Comparison of ENCODE assay signal across 20 cellular contexts in the genomic region with DNA sequence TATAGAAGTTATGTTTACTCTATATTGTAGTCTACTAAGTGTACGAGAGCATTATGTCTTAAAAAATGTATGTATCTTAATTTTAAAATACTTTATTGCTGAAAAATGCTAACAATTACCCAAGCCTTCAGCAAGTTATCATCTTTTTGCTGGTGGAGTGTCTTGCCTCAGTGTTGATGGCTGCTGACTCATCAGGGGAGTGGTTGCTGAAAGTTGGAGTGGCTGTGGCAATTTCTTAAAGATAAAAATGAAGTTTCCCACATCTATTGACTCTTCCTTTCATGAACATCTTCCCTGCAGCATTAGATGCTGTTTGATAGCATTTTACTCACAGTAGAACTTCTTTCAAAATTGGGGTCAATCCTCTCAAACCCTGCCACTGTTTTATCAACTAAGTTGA.
DNase-seq lines count a peak whose midpoint lies in the region; TF ChIP-seq lines count a peak whose summit lies in the region.
"Had no signal": no experiment of that assay in that cellular context is flagged by ENCODE, and none has a peak within 500 bp of the region (broad histone marks: within the 10 kb centered on the region; RNA-seq: fewer than 3 reads in every experiment).

No MANE protein-coding gene starts in this region.

- no peaks in the 10 kb centered on the region for H3K9me3 ChIP-seq in hepatocyte (ENCODE audit: low read depth)
- H3K9me3 ChIP-seq: left ventricle myocardium inferior, SJSA1, uterus had no signal

- no peak overlapping the region for H3K4me2 ChIP-seq in hepatocyte

- no peak for TF ChIP-seq CTCF in AG10803 (conservative IDR thresholded peaks at IDR 0.05; ENCODE audit: low read length)
- no peak for TF ChIP-seq CTCF in HFFc6 (IDR thresholded peaks at IDR 0.05)
- no peak for TF ChIP-seq CTCF in fibroblast of the aortic adventitia (IDR thresholded peaks at IDR 0.05; ENCODE audit: insufficient read depth, low read length)
- TF ChIP-seq CTCF in hepatocyte (IDR thresholded peaks at IDR 0.05; ENCODE audit: poor library complexity), result no peak
- no peak for TF ChIP-seq CTCF in coronary artery (IDR thresholded peaks at IDR 0.05)

- H3K79me2 ChIP-seq in hepatocyte, result no peaks in the 10 kb centered on the region

- no peak overlapping the region for H2AFZ ChIP-seq in hepatocyte

- no peaks in the 10 kb centered on the region for H3K27me3 Mint-ChIP-seq in HFFc6 (ENCODE audit: insufficient read depth)
- peaks cover 2% of the 10 kb centered on the region for H3K27me3 Mint-ChIP-seq in activated CD4-positive, alpha-beta memory T cell treated with anti-CD3 and anti-CD28 coated beads, Interleukin-2, amount 10 ng/mL, durations not matched to agents 7 days and 5 days
- H3K27me3 Mint-ChIP-seq: activated naive CD8-positive, alpha-beta T cell treated with anti-CD3 and anti-CD28 coated beads, Interleukin-2, amount 50 U/mL, for 24 hours; CD8-positive, alpha-beta memory T cell; central memory CD8-positive, alpha-beta T cell had no signal

- H3K27me3 ChIP-seq in hepatocyte, result no peaks in the 10 kb centered on the region
- H3K27me3 ChIP-seq: SJSA1, uterus had no signal

- no peak overlapping the region for H3K27ac Mint-ChIP-seq in HFFc6
- H3K27ac Mint-ChIP-seq in activated CD4-positive, alpha-beta memory T cell treated with anti-CD3 and anti-CD28 coated beads, Interleukin-2, amount 10 ng/mL, durations not matched to agents 7 days and 5 days, result no peak overlapping the region
- H3K27ac Mint-ChIP-seq: activated naive CD8-positive, alpha-beta T cell treated with anti-CD3 and anti-CD28 coated beads, Interleukin-2, amount 50 U/mL, for 24 hours; activated T-cell treated with anti-CD3 and anti-CD28 coated beads, Interleukin-2, amount 50 U/mL, for 72 hours; stimulated activated naive CD8-positive, alpha-beta T cell treated with anti-CD3 and anti-CD28 coated beads, Interleukin-15, amount 100 ng/mL, for 72 hours had no signal

- CTCF ChIA-PET in activated CD4-positive, alpha-beta memory T cell treated with anti-CD3 and anti-CD28 coated beads, Interleukin-2, amount 10 ng/mL, durations not matched to agents 7 days and 5 days (lab: Charles Lee), result interaction anchor here (1.5 kb wide), 1 partner anchor 84 kb away, joined by 3 read pairs; no protein-coding TSS in a partner anchor

- 63% methylated on average over 1 of the region's 1 CpG for WGBS in hepatocyte (ENCODE audit: low lambda C conversion rate, missing lambda C conversion rate)

- no peaks in the 10 kb centered on the region for H3K9me3 Mint-ChIP-seq in HFFc6
- H3K9me3 Mint-ChIP-seq in activated CD4-positive, alpha-beta memory T cell treated with anti-CD3 and anti-CD28 coated beads, Interleukin-2, amount 10 ng/mL, durations not matched to agents 7 days and 5 days, result peaks cover 4% of the 10 kb centered on the region
- H3K9me3 Mint-ChIP-seq: activated naive CD8-positive, alpha-beta T cell treated with anti-CD3 and anti-CD28 coated beads, Interleukin-2, amount 50 U/mL, for 24 hours; CD8-positive, alpha-beta memory T cell; central memory CD8-positive, alpha-beta T cell; stimulated activated naive CD8-positive, alpha-beta T cell treated with anti-CD3 and anti-CD28 coated beads, Interleukin-15, amount 100 ng/mL, for 72 hours had no signal

- no peaks in the 10 kb centered on the region for H3K36me3 Mint-ChIP-seq in HFFc6 (ENCODE audit: low read depth)
- H3K36me3 Mint-ChIP-seq in activated CD4-positive, alpha-beta memory T cell treated with anti-CD3 and anti-CD28 coated beads, Interleukin-2, amount 10 ng/mL, durations not matched to agents 7 days and 5 days (ENCODE audit: low read depth), result peaks cover 2% of the 10 kb centered on the region

- peaks cover 12% of the 10 kb centered on the region for H3K4me1 ChIP-seq in hepatocyte (ENCODE audit: insufficient read depth)
- H3K4me1 ChIP-seq: SJSA1, uterus had no signal

- H3K9me2 ChIP-seq in hepatocyte (replicated peaks; ENCODE audit: insufficient read depth), result no peaks in the 10 kb centered on the region

- H3K36me3 ChIP-seq in hepatocyte (replicated peaks; ENCODE audit: insufficient read depth, low read depth), result no peaks in the 10 kb centered on the region
- H3K36me3 ChIP-seq: left ventricle myocardium inferior, SJSA1, uterus had no signal

- POLR2A ChIA-PET in activated CD4-positive, alpha-beta memory T cell treated with anti-CD3 and anti-CD28 coated beads, Interleukin-2, amount 10 ng/mL, durations not matched to agents 7 days and 5 days (lab: Charles Lee), result no interaction called here

- peaks cover 21% of the 10 kb centered on the region for H3K4me1 Mint-ChIP-seq in HFFc6 (ENCODE audit: low read depth)
- H3K4me1 Mint-ChIP-seq in activated CD4-positive, alpha-beta memory T cell treated with anti-CD3 and anti-CD28 coated beads, Interleukin-2, amount 10 ng/mL, durations not matched to agents 7 days and 5 days, result peaks cover 43% of the 10 kb centered on the region

- no peak overlapping the region for H3K4me3 Mint-ChIP-seq in HFFc6
- no peak overlapping the region for H3K4me3 Mint-ChIP-seq in activated CD4-positive, alpha-beta memory T cell treated with anti-CD3 and anti-CD28 coated beads, Interleukin-2, amount 10 ng/mL, durations not matched to agents 7 days and 5 days
- H3K4me3 Mint-ChIP-seq: activated naive CD8-positive, alpha-beta T cell treated with anti-CD3 and anti-CD28 coated beads, Interleukin-2, amount 50 U/mL, for 24 hours; activated T-cell treated with anti-CD3 and anti-CD28 coated beads, Interleukin-2, amount 50 U/mL, for 72 hours; CD8-positive, alpha-beta memory T cell; central memory CD8-positive, alpha-beta T cell; stimulated activated naive CD8-positive, alpha-beta T cell treated with anti-CD3 and anti-CD28 coated beads, Interleukin-15, amount 100 ng/mL, for 72 hours had no signal

- H3K4me3 ChIP-seq in AG10803 (ENCODE audit: low read length), result no peak overlapping the region
- H3K4me3 ChIP-seq in fibroblast of the aortic adventitia (ENCODE audit: low read depth, low read length), result no peak overlapping the region
- no peak overlapping the region for H3K4me3 ChIP-seq in hepatocyte
- H3K4me3 ChIP-seq in coronary artery, result no peak overlapping the region
- H3K4me3 ChIP-seq: left ventricle myocardium inferior, SJSA1, uterus had no signal

- DNase-seq in AG10803 (ENCODE audit: low read depth) (peak; percentile 58), HFFc6 (peak; percentile 21), fibroblast of the aortic adventitia (ENCODE audit: low read depth) (peak; percentile 68), DMS79 (lab: John Stamatoyannopoulos, UW) (no peak), NCI-H2081 (lab: John Stamatoyannopoulos, UW) (no peak), hepatocyte (ENCODE audit: low spot score) (no peak), coronary artery (ENCODE audit: low spot score) (no peak)
- peak; percentile 34 for DNase-seq in activated CD4-positive, alpha-beta memory T cell treated with anti-CD3 and anti-CD28 coated beads, Interleukin-2, amount 10 ng/mL, durations not matched to agents 7 days and 5 days
- DNase-seq: activated CD4-positive, alpha-beta T cell treated with anti-CD3 and anti-CD28 coated beads for 4 hours; activated naive CD8-positive, alpha-beta T cell treated with anti-CD3 and anti-CD28 coated beads, Interleukin-2, amount 50 U/mL, for 24 hours; CD8-positive, alpha-beta memory T cell; left ventricle myocardium inferior; NCI-H187; NCI-H510A treated with DMSO at 0.1 percent for 48 hours; right cardiac atrium; stimulated activated naive CD8-positive, alpha-beta T cell treated with anti-CD3 and anti-CD28 coated beads, Interleukin-15, amount 100 ng/mL, for 72 hours; uterus had no signal

- H4K20me1 ChIP-seq in hepatocyte (ENCODE audit: insufficient read depth, poor library complexity, severe bottlenecking), result no peaks in the 10 kb centered on the region

- no peak overlapping the region for H3K27ac ChIP-seq in hepatocyte
- H3K27ac ChIP-seq in coronary artery, result no peak overlapping the region
- H3K27ac ChIP-seq: left ventricle myocardium inferior, SJSA1, uterus had no signal

Comparison
In these comparisons a context has a peak if more than half of its experiments do, and no peak if none do; other contexts are left out.
1. DNase-seq: peak in AG10803 (single experiment), HFFc6 (single experiment), activated CD4-positive, alpha-beta memory T cell treated with anti-CD3 and anti-CD28 coated beads, Interleukin-2, amount 10 ng/mL, durations not matched to agents 7 days and 5 days (single experiment) and fibroblast of the aortic adventitia (single experiment); none in DMS79 (single experiment), NCI-H2081 (0 of 2), hepatocyte (single experiment) and coronary artery (single experiment).